In genomic region chr7:30134011-30134410, GRCh38 we compare ENCODE assay signal across 8 cellular contexts. TPM values are rescaled to one million over a fixed set of nuclear protein-coding genes. Genes with fewer than 3 reads are reported as not detected.
DNase-seq lines count a peak whose midpoint lies in the region; ATAC-seq and TF ChIP-seq lines count a peak whose summit lies in the region.

No MANE protein-coding gene starts in this region.

- POLR2A ChIA-PET in PC-9 (lab: Charles Lee; ENCODE audit: unreplicated experiment), result interaction anchor here (0.6 kb wide), 2 partner anchors 107 to 513 kb away, joined by 4 to 7 read pairs; no protein-coding TSS in a partner anchor

- H3K36me3 ChIP-seq in ES-I3 (ENCODE audit: insufficient read depth, low read length) (no peaks in the 10 kb centered on the region), PC-9 (ENCODE audit: low read depth) (no peaks in the 10 kb centered on the region)

- H3F3A ChIP-seq in PC-9 (ENCODE audit: insufficient read depth, low read depth), result peaks cover 4% of the 10 kb centered on the region; the same call in 1 of the 2 replicates

- no peaks in the 10 kb centered on the region for H3K79me2 ChIP-seq in PC-9 (ENCODE audit: low read depth)

- intact Hi-C loops in PC-9 (cut with micrococcal nuclease; ENCODE audit: unreplicated experiment), result loop anchor here (2.0 kb wide), 3 partner anchors 33 to 151 kb away; partner anchors contain the start of genes PLEKHA8 and ZNRF2

- 0 out of 2 replicates have a peak, but pooled peaks cover 3% of the 10 kb centered on the region for H4K20me1 ChIP-seq in PC-9 (ENCODE audit: insufficient read depth)

- H2AFZ ChIP-seq in PC-9, result peak overlapping the region; percentile 65; the same call in 1 of the 2 replicates

- H3K9me3 ChIP-seq in ES-I3 (ENCODE audit: control insufficient read depth, insufficient read depth, low read length) (no peaks in the 10 kb centered on the region), PC-9 (ENCODE audit: insufficient read depth, low read depth) (no peaks in the 10 kb centered on the region)

- no peaks in the 10 kb centered on the region for H3K4me1 ChIP-seq in ES-I3 (ENCODE audit: insufficient read depth, low read length)
- H3K4me1 ChIP-seq in PC-9 (replicated peaks; ENCODE audit: insufficient read depth), result peaks cover 8% of the 10 kb centered on the region; the same call in 1 of the 2 replicates

- peak overlapping the region; percentile 55 for H3K4me3 ChIP-seq in PC-9
- H3K4me3 ChIP-seq in epithelial cell of esophagus (ENCODE audit: low read length), result peak overlapping the region; percentile 59

- no peaks in the 10 kb centered on the region for H3K9me2 ChIP-seq in PC-9 (ENCODE audit: insufficient read depth)

- no peak for TF ChIP-seq CTCF in PC-9 (conservative IDR thresholded peaks at IDR 0.05)
- no peak for TF ChIP-seq CTCF in epithelial cell of esophagus (IDR thresholded peaks at IDR 0.05; ENCODE audit: insufficient read depth, low read depth, low read length, missing control alignments)

- H3K9ac ChIP-seq in ES-I3 (ENCODE audit: low read depth, low read length), result peak overlapping the region; percentile 73; the same call in 1 of the 2 replicates

- ATAC-seq in GM21619 (IDR thresholded peaks at IDR 0.05; ENCODE audit: unreplicated experiment), result no peak

- BruUV-seq in PC-9 (replicated peaks; lab: Mats Ljungman, UMichigan), result no TSS peak

- peaks cover 12% of the 10 kb centered on the region; the same call in 1 of the 2 replicates for H3K27me3 ChIP-seq in PC-9 (ENCODE audit: insufficient read depth, low read depth)

- H3K27ac ChIP-seq in PC-9, result no peak overlapping the region

- CTCF ChIA-PET in PC-9 (lab: Charles Lee), result interaction anchor here (0.6 kb wide), 1 partner anchor 60 kb away, joined by 4 read pairs; no protein-coding TSS in a partner anchor

- no peak for DNase-seq in PC-9
- no peak for DNase-seq in epithelial cell of esophagus (ENCODE audit: low read depth)
- DNase-seq in pons (ENCODE audit: low spot score), result peak; percentile 42
- DNase-seq in SW 1271 (lab: John Stamatoyannopoulos, UW), result no peak
- DNase-seq in medulla oblongata (ENCODE audit: extremely low spot score), result no peak
- DNase-seq in EL, result no peak

- peak overlapping the region; percentile 79 for H3K4me2 ChIP-seq in PC-9

RNA-seq across cellular contexts. Expression of gene MTURN, which starts 0.8 kb away (rescaled TPM):
- 21.6 and 23.1 TPM in 2 replicates for total RNA-seq in PC-9 (2021)
